Comparison of ENCODE assay signal across 11 cellular contexts in the genomic region with DNA sequence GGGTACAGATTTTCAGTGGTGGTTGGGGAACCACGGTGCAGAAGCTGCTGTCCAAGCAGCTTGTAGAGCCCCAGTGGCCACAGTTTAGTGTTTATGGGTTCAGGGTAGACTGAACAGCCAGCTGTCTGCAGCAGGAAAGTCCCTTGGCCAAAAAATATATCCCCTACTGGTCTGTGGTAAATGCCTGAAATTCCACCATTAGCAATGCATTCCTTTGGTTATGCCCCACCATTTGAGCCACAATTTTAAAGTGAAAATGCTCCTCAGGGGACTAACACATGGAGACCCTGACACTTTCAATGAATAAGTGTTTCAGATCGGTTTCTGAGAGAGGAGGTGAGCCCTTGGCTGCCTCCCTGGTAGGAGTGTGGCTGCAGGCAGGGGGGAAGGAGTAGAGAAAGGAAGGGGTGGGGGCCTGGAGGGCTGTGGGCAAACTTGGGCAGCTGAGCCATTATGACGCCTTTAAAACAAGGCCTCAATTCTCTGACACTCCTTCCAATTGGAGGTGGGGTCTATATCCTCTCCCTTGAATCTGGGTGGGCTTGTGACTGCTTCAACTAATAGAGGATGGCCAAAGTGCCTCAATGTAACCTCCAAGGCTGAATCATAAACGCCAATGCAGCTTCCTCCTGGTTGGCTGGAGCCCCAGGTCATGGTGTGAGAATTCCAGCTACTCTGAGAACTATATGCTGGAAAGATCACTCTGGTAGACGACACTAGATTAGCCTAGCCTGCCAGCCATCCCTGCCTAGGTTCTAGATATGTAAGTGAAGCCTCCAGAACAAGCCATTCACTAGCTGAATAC.
A peak's percentile ranks its signal among the peaks of the same experiment; 100 is the strongest.
DNase-seq lines count a peak whose midpoint lies in the region; ATAC-seq and TF ChIP-seq lines count a peak whose summit lies in the region.
"Had no signal": no experiment of that assay in that cellular context is flagged by ENCODE, and none has a peak within 500 bp of the region (broad histone marks: within the 10 kb centered on the region; RNA-seq: fewer than 3 reads in every experiment).

No MANE protein-coding gene starts in this region.

- H3K4me3 ChIP-seq in astrocyte of the cerebellum (ENCODE audit: low read depth, low read length) (no peak overlapping the region), heart right ventricle (no peak overlapping the region)
- H3K4me3 ChIP-seq: BLaER1 treated with 17β-estradiol and CSF1 and Interleukin-3, amounts not matched to agents 10 nM and 100 nM had no signal

- intact Hi-C loops in heart right ventricle (cut with DNase I): no loop called here

- DNase-seq in AG08396 (ENCODE audit: low spot score) (peak; percentile 66), HS-27A (ENCODE audit: low read depth) (peak; percentile 29), astrocyte of the cerebellum (ENCODE audit: low read depth) (peak; percentile 93), iris pigment epithelial cell (ENCODE audit: low read depth) (peak; percentile 92), OCI-M1 (lab: John Stamatoyannopoulos, UW) (no peak), heart right ventricle (no peak), NCI-H1105 (lab: John Stamatoyannopoulos, UW) (no peak)
- DNase-seq: activated gamma-delta T cell had no signal

- TF ChIP-seq CTCF in astrocyte of the cerebellum (IDR thresholded peaks at IDR 0.05; ENCODE audit: low read depth, low read length, missing control alignments): no peak
- TF ChIP-seq CTCF in heart right ventricle (IDR thresholded peaks at IDR 0.05): no peak

- H3K9me3 ChIP-seq in heart right ventricle: no peaks in the 10 kb centered on the region
- H3K9me3 ChIP-seq: BLaER1 treated with 17β-estradiol and CSF1 and Interleukin-3, amounts not matched to agents 10 nM and 100 nM had no signal

- H3K4me1 ChIP-seq in heart right ventricle: no peaks in the 10 kb centered on the region

- in situ Hi-C loops in astrocyte of the cerebellum (cut with HindIII; ENCODE audit: low sequenced_read_pairs): no loop called here

- ATAC-seq in HG02973 (IDR thresholded peaks at IDR 0.05; ENCODE audit: unreplicated experiment): no peak
- ATAC-seq in heart right ventricle: no peak
- ATAC-seq: activated CD4-positive, CD25-positive, alpha-beta regulatory T cell treated with anti-CD3 and anti-CD28 coated beads, Interleukin-2, amount 50 U/mL, for 24 hours had no signal

- H3K27me3 ChIP-seq in heart right ventricle: peaks cover 0 to 68% (median 0%) of the 10 kb centered on the region in 7 donors

- H3K27ac ChIP-seq in heart right ventricle: no peak overlapping the region
- H3K27ac ChIP-seq: BLaER1 treated with 17β-estradiol and CSF1 and Interleukin-3, amounts not matched to agents 10 nM and 100 nM had no signal

- WGBS in heart right ventricle, 2 donors: 65 to 74% methylated on average over 5 of the region's 5 CpGs

- H3K36me3 ChIP-seq in heart right ventricle: no peaks in the 10 kb centered on the region
- H3K36me3 ChIP-seq: BLaER1 treated with 17β-estradiol and CSF1 and Interleukin-3, amounts not matched to agents 10 nM and 100 nM had no signal

Comparison
In these comparisons a context has a peak if more than half of its experiments do, and no peak if none do; other contexts are left out.
1. DNase-seq: peak in AG08396 (single experiment), HS-27A (single experiment), astrocyte of the cerebellum (single experiment) and iris pigment epithelial cell (single experiment); none in OCI-M1 (single experiment), heart right ventricle (0 of 2) and NCI-H1105 (single experiment).